In genomic region chr13:113962975-113963374, GRCh38 we compare ENCODE assay signal across 1 cellular context.
TF ChIP-seq lines count a peak whose summit lies in the region.

No MANE protein-coding gene starts in this region.

TF ChIP-seq in GM23338, 12 proteins besides CTCF, POLR2A, EP300 and RAD21 (continued from another document):
- TF ChIP-seq ZNF462 (CRISPR knock-in tag; IDR thresholded peaks at IDR 0.05) (no peak), ZNF331 (CRISPR knock-in tag; IDR thresholded peaks at IDR 0.05; ENCODE audit: low read depth) (no peak), ZNF114 (CRISPR knock-in tag; IDR thresholded peaks at IDR 0.05) (no peak), ETS1 (IDR thresholded peaks at IDR 0.05) (no peak)
TF ChIP-seq in GM23338: peak in this region for 0.
